Comparison of ENCODE assay signal across 8 cellular contexts in genomic region chr10:37856881-37857286, GRCh38. TPM values are rescaled to one million over a fixed set of nuclear protein-coding genes. Genes with fewer than 3 reads are reported as not detected.
A peak's percentile ranks its signal among the peaks of the same experiment; 100 is the strongest.
DNase-seq lines count a peak whose midpoint lies in the region; ATAC-seq and TF ChIP-seq lines count a peak whose summit lies in the region.

No MANE protein-coding gene starts in this region.

- CTCF ChIA-PET in AG04449 (lab: Yijun Ruan, JAX) = interaction anchor here (1.1 kb wide), 2 partner anchors 119 to 120 kb away, joined by 3 read pairs; partner anchors contain the start of gene ZNF25

- peak overlapping the region; percentile 90 to 98 (median 91) for H3K27ac Mint-ChIP-seq in brain

- peak overlapping the region; percentile 87 to 97 (median 90) for H3K4me3 Mint-ChIP-seq in brain

- H3K36me3 ChIP-seq in RWPE2 (ENCODE audit: low read depth) = peaks cover 11% of the 10 kb centered on the region

- H3K27ac ChIP-seq in RWPE2 (ENCODE audit: poor library complexity, severe bottlenecking) = peak overlapping the region; percentile 78
- H3K27ac ChIP-seq in layer of hippocampus (ENCODE audit: low read depth, low read length) = peak overlapping the region; percentile 100

- no peaks in the 10 kb centered on the region for H3K9me3 ChIP-seq in RWPE2 (ENCODE audit: severe bottlenecking)

- peak overlapping the region; percentile 82 for H3K4me3 ChIP-seq in AG04449 (ENCODE audit: low read depth, low read length)
- peak overlapping the region; percentile 71 for H3K4me3 ChIP-seq in RWPE2 (ENCODE audit: severe bottlenecking)

- H3K4me1 ChIP-seq in RWPE2 (ENCODE audit: insufficient read depth, poor library complexity, severe bottlenecking) = peaks cover 16% of the 10 kb centered on the region

- in situ Hi-C loops in KBM-7 (cut with MboI; ENCODE audit: low pct_unique_long_range_greater_than_20kb, low sequenced_read_pairs) = no loop called here

- H3K36me3 Mint-ChIP-seq in brain = peaks cover 29% of the 10 kb centered on the region

- peaks cover 3 to 46% (median 23%) of the 10 kb centered on the region in 5 experiments for H3K9me3 Mint-ChIP-seq in brain

- H3K27me3 ChIP-seq in RWPE2 (ENCODE audit: insufficient read depth, poor library complexity, severe bottlenecking) = no peaks in the 10 kb centered on the region
- H3K27me3 ChIP-seq in layer of hippocampus (ENCODE audit: control insufficient read depth, insufficient read depth, low read length) = no peaks in the 10 kb centered on the region

- H3K27me3 Mint-ChIP-seq in brain = peaks cover 9% of the 10 kb centered on the region

- TF ChIP-seq CTCF in AG04449 (IDR thresholded peaks at IDR 0.05; ENCODE audit: insufficient read depth, low read length, missing control alignments) (no peak), RWPE2 (IDR thresholded peaks at IDR 0.05; ENCODE audit: poor library complexity, severe bottlenecking) (no peak), brain (conservative IDR thresholded peaks at IDR 0.05) (no peak)

- peaks cover 42% of the 10 kb centered on the region for H3K4me1 Mint-ChIP-seq in brain

- ATAC-seq in GM18517 (IDR thresholded peaks at IDR 0.05; ENCODE audit: unreplicated experiment) (peak; percentile 19), HG03039 (IDR thresholded peaks at IDR 0.05; ENCODE audit: unreplicated experiment) (peak; percentile 7), RWPE2 (ENCODE audit: low read depth) (peak; percentile 4; the same call in 1 of the 3 replicates)

- POLR2A ChIA-PET in AG04449 (lab: Yijun Ruan, JAX) = no interaction called here

- DNase-seq in AG04449 (ENCODE audit: low read depth, low spot score) (no peak), RWPE2 (ENCODE audit: low spot score) (no peak), KBM-7 (no peak)
- DNase-seq in stimulated activated CD4-positive, alpha-beta T cell treated with anti-CD3 and anti-CD28 coated beads, TNF-alpha, amount 100 ng/mL, for 48 hours (ENCODE audit: low read depth in 3 of 3) = peak in 2 of 3 donors; percentile 1 to 12

RNA-seq across cellular contexts. Expression of gene ZNF248, which starts 0.5 kb away (rescaled TPM):
- 6.0 TPM for polyA plus RNA-seq in brain (ENCODE audit: insufficient read depth, low read depth, low replicate concordance)

Comparison
In these comparisons a context has a peak if more than half of its experiments do, and no peak if none do; other contexts are left out.
1. DNase-seq: peak in stimulated activated CD4-positive, alpha-beta T cell treated with anti-CD3 and anti-CD28 coated beads, TNF-alpha, amount 100 ng/mL, for 48 hours (2 of 3); none in AG04449 (single experiment), RWPE2 (single experiment) and KBM-7 (single experiment).
2. Peak in every context shown above with its lines, with median percentiles within 50 percentile points of each other: ATAC-seq.